ENCODE assay signal across 18 cellular contexts in the genomic region with DNA sequence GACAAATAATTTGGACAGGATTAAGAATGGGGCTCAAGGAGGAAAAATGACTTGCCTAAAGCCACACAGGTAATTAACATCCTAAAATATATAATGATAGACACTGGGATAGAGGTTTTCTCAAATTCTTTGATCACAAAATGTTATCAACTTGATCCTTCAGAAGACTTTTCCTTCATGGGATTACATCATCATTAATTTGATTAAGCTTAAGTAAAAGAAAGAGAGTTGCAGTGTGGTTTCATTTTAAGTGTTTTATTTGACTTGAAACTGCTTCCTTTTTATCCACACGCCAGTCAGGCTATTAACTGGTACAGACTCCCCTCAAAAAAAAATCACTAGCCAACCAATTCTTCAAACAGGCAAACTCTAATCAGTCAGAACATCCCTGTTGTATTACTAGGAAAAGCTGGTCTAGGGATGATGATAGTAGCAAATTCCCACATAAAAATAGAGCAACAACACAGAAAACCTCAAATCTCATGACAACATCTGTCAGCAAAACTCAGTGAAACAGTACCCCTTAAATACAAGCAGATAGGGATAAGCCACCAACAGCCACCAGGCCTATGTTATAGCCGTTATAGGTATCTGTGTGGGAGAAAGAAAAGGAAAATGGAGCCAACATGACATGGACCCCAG. TPM values are rescaled to one million over a fixed set of nuclear protein-coding genes. Genes with fewer than 3 reads are reported as not detected.
DNase-seq lines count a peak whose midpoint lies in the region; ATAC-seq, FAIRE-seq and TF ChIP-seq lines count a peak whose summit lies in the region.
"Had no signal": no experiment of that assay in that cellular context is flagged by ENCODE, and none has a peak within 500 bp of the region (broad histone marks: within the 10 kb centered on the region; RNA-seq: fewer than 3 reads in every experiment).

No MANE protein-coding gene starts in this region.

- H3K27ac Mint-ChIP-seq in T-helper 2 cell treated with Interferon-gamma antibody and Interleukin-4, amounts not matched to agents 5 μg/mL and 100 μg/mL, for 36 hours = peak overlapping the region; percentile 1
- H3K27ac Mint-ChIP-seq in activated CD8-positive, alpha-beta T cell treated with anti-CD3 and anti-CD28 coated beads for 36 hours = peak overlapping the region; percentile 66
- H3K27ac Mint-ChIP-seq in mesothelial cell of epicardium = peak overlapping the region; percentile 40
- H3K27ac Mint-ChIP-seq: activated CD4-positive, alpha-beta T cell treated with anti-CD3 and anti-CD28 coated beads, Interleukin-2, amount 10 ng/mL, durations not matched to agents 24 days and 14 days had no signal

- H3K27me3 ChIP-seq in psoas muscle (ENCODE audit: insufficient read depth in 3 of 3, low read length in 2 of 3) = no peaks in the 10 kb centered on the region
- H3K27me3 ChIP-seq: BE2C, upper lobe of right lung had no signal

- intact Hi-C loops in activated CD8-positive, alpha-beta T cell treated with anti-CD3 and anti-CD28 coated beads for 36 hours (cut with micrococcal nuclease) = no loop called here
- intact Hi-C loops in sciatic nerve (cut with DNase I) = no loop called here
- intact Hi-C loops in psoas muscle (cut with DNase I) = loop anchor here in 1 of 2 donors (10.0 kb wide), 1 partner anchor 70 kb away; no protein-coding TSS in a partner anchor

- TF ChIP-seq CTCF in activated CD8-positive, alpha-beta T cell treated with anti-CD3 and anti-CD28 coated beads for 36 hours (IDR thresholded peaks at IDR 0.05) = no peak
- no peak for TF ChIP-seq CTCF in mesothelial cell of epicardium (IDR thresholded peaks at IDR 0.05; ENCODE audit: unreplicated experiment)
- TF ChIP-seq CTCF in psoas muscle (IDR thresholded peaks at IDR 0.05) = no peak

- peaks cover 39% of the 10 kb centered on the region for H3K36me3 Mint-ChIP-seq in T-helper 2 cell treated with Interferon-gamma antibody and Interleukin-4, amounts not matched to agents 5 μg/mL and 100 μg/mL, for 36 hours (ENCODE audit: low read depth)
- peaks cover 34% of the 10 kb centered on the region for H3K36me3 Mint-ChIP-seq in activated CD8-positive, alpha-beta T cell treated with anti-CD3 and anti-CD28 coated beads for 36 hours (ENCODE audit: low read depth)
- H3K36me3 Mint-ChIP-seq in mesothelial cell of epicardium = peaks cover 15% of the 10 kb centered on the region

- H3K4me1 ChIP-seq in psoas muscle = peaks cover 13% of the 10 kb centered on the region
- H3K4me1 ChIP-seq: BE2C had no signal

- H3K4me3 Mint-ChIP-seq in T-helper 2 cell treated with Interferon-gamma antibody and Interleukin-4, amounts not matched to agents 5 μg/mL and 100 μg/mL, for 36 hours = no peak overlapping the region
- no peak overlapping the region for H3K4me3 Mint-ChIP-seq in activated CD8-positive, alpha-beta T cell treated with anti-CD3 and anti-CD28 coated beads for 36 hours
- H3K4me3 Mint-ChIP-seq in mesothelial cell of epicardium = no peak overlapping the region
- H3K4me3 Mint-ChIP-seq: activated CD4-positive, alpha-beta T cell treated with anti-CD3 and anti-CD28 coated beads, Interleukin-2, amount 10 ng/mL, durations not matched to agents 24 days and 14 days had no signal

- CTCF ChIA-PET in activated CD8-positive, alpha-beta T cell treated with anti-CD3 and anti-CD28 coated beads for 36 hours (lab: Charles Lee) = interaction anchor here (1.5 kb wide), 1 partner anchor 10 kb away, joined by 3 read pairs; no protein-coding TSS in a partner anchor

- peak; percentile 57 for FAIRE-seq in GM18507 (lab: Jason Lieb, UNC)

- WGBS in psoas muscle, 3 donors = 83 to 89% (median 88%) methylated on average over 2 of the region's 2 CpGs

- no peak overlapping the region for H3K27ac ChIP-seq in psoas muscle
- H3K27ac ChIP-seq: upper lobe of right lung had no signal

- no peak overlapping the region for H3K4me3 ChIP-seq in psoas muscle
- H3K4me3 ChIP-seq: upper lobe of right lung had no signal

- H3K36me3 ChIP-seq in psoas muscle (ENCODE audit: insufficient read depth in 1 of 2, low read depth in 1 of 2) = peaks cover 4 to 49% of the 10 kb centered on the region in 2 donors
- H3K36me3 ChIP-seq: BE2C had no signal

- no peak for DNase-seq in T-helper 2 cell treated with Interferon-gamma antibody and Interleukin-4, amounts not matched to agents 5 μg/mL and 100 μg/mL, for 36 hours (ENCODE audit: low spot score)
- DNase-seq in T-helper 2 cell = no peak
- DNase-seq in GM18507 (ENCODE audit: extremely low spot score, insufficient read length, low read depth) = no peak
- no peak for DNase-seq in activated CD8-positive, alpha-beta T cell treated with anti-CD3 and anti-CD28 coated beads for 36 hours
- DNase-seq in mesothelial cell of epicardium (ENCODE audit: low spot score in 2 of 2, unreplicated experiment in 2 of 2) = no peak
- no peak for DNase-seq in sciatic nerve (ENCODE audit: low spot score)
- DNase-seq in stimulated activated CD4-positive, alpha-beta T cell treated with anti-CD3 and anti-CD28 coated beads, Interleukin-4, amount 100 ng/mL, for 4 hours = no peak
- no peak for DNase-seq in psoas muscle
- DNase-seq: activated CD4-positive, alpha-beta T cell treated with anti-CD3 and anti-CD28 coated beads, Interleukin-2, amount 10 ng/mL, durations not matched to agents 24 days and 14 days; activated effector memory CD4-positive, alpha-beta T cell treated with anti-CD3 and anti-CD28 coated beads, Interleukin-2, amount 50 U/mL, for 16 hours; anterior cingulate cortex; BE2C; caudate nucleus; head of caudate nucleus; MM.1S; NCI-H1436; NCI-H524; upper lobe of right lung had no signal

- H3K9me3 Mint-ChIP-seq in T-helper 2 cell treated with Interferon-gamma antibody and Interleukin-4, amounts not matched to agents 5 μg/mL and 100 μg/mL, for 36 hours = no peaks in the 10 kb centered on the region
- H3K9me3 Mint-ChIP-seq in activated CD8-positive, alpha-beta T cell treated with anti-CD3 and anti-CD28 coated beads for 36 hours = no peaks in the 10 kb centered on the region
- H3K9me3 Mint-ChIP-seq in mesothelial cell of epicardium = no peaks in the 10 kb centered on the region
- H3K9me3 Mint-ChIP-seq: activated CD4-positive, alpha-beta T cell treated with anti-CD3 and anti-CD28 coated beads, Interleukin-2, amount 10 ng/mL, durations not matched to agents 24 days and 14 days had no signal

- ATAC-seq in activated CD8-positive, alpha-beta T cell treated with anti-CD3 and anti-CD28 coated beads for 36 hours = no peak
- ATAC-seq in sciatic nerve (no peak), psoas muscle (no peak)
- ATAC-seq: upper lobe of right lung had no signal

- H3K4me1 Mint-ChIP-seq in T-helper 2 cell treated with Interferon-gamma antibody and Interleukin-4, amounts not matched to agents 5 μg/mL and 100 μg/mL, for 36 hours (ENCODE audit: low read depth) = peaks cover 35% of the 10 kb centered on the region
- H3K4me1 Mint-ChIP-seq in activated CD8-positive, alpha-beta T cell treated with anti-CD3 and anti-CD28 coated beads for 36 hours (ENCODE audit: low read depth) = peaks cover 55% of the 10 kb centered on the region
- peaks cover 11% of the 10 kb centered on the region for H3K4me1 Mint-ChIP-seq in mesothelial cell of epicardium

- H3K27me3 Mint-ChIP-seq in T-helper 2 cell treated with Interferon-gamma antibody and Interleukin-4, amounts not matched to agents 5 μg/mL and 100 μg/mL, for 36 hours (ENCODE audit: low read depth) = no peaks in the 10 kb centered on the region
- no peaks in the 10 kb centered on the region for H3K27me3 Mint-ChIP-seq in activated CD8-positive, alpha-beta T cell treated with anti-CD3 and anti-CD28 coated beads for 36 hours
- H3K27me3 Mint-ChIP-seq in mesothelial cell of epicardium (ENCODE audit: low read depth) = no peaks in the 10 kb centered on the region
- H3K27me3 Mint-ChIP-seq: activated CD4-positive, alpha-beta T cell treated with anti-CD3 and anti-CD28 coated beads, Interleukin-2, amount 10 ng/mL, durations not matched to agents 24 days and 14 days had no signal

- no peaks in the 10 kb centered on the region for H3K9me3 ChIP-seq in psoas muscle
- H3K9me3 ChIP-seq: BE2C, upper lobe of right lung had no signal

- POLR2A ChIA-PET in activated CD8-positive, alpha-beta T cell treated with anti-CD3 and anti-CD28 coated beads for 36 hours (lab: Charles Lee) = interaction anchor here (0.6 to 1.2 kb wide), 3 partner anchors 10 to 37 kb away, joined by 3 read pairs; no protein-coding TSS in a partner anchor

RNA-seq across cellular contexts. Expression of a gene that starts 32.5 kb away (rescaled TPM):
- total RNA-seq in activated CD8-positive, alpha-beta T cell treated with anti-CD3 and anti-CD28 coated beads for 36 hours = 10 to 100 TPM; 38.6 to 39.2 TPM
- total RNA-seq in mesothelial cell of epicardium (39.0 to 40.1 TPM (median 39.6 TPM) in 3 replicates), sciatic nerve (56.8 TPM), psoas muscle (10 to 100 TPM; 11.1 to 16.8 (median 12.9) TPM)
- 10 to 100 TPM in 1 of 3 donors, 1 to 10 TPM in 2; 4.2 to 10.7 (median 4.8) TPM for polyA plus RNA-seq in psoas muscle

Comparison
In these comparisons a context has a peak if more than half of its experiments do, and no peak if none do; other contexts are left out.
1. H3K27ac Mint-ChIP-seq: peak in every context shown above with its lines; median percentile 66 in activated CD8-positive, alpha-beta T cell treated with anti-CD3 and anti-CD28 coated beads for 36 hours; 40 in mesothelial cell of epicardium; 1 in T-helper 2 cell treated with Interferon-gamma antibody and Interleukin-4, amounts not matched to agents 5 μg/mL and 100 μg/mL, for 36 hours.